In genomic region chr2:23900133-23900926, GRCh38 we compare ENCODE assay signal across 14 cellular contexts.
DNase-seq lines count a peak whose midpoint lies in the region; ATAC-seq and FAIRE-seq lines count a peak whose summit lies in the region.
"Had no signal": no experiment of that assay in that cellular context is flagged by ENCODE, and none has a peak within 500 bp of the region (broad histone marks: within the 10 kb centered on the region; RNA-seq: fewer than 3 reads in every experiment).

No MANE protein-coding gene starts in this region.

- peak; percentile 44 to 63 for ATAC-seq in activated CD4-positive, CD25-positive, alpha-beta regulatory T cell treated with anti-CD3 and anti-CD28 coated beads, Interleukin-2, amount 50 U/mL, for 24 hours
- ATAC-seq: GM23338, left lobe of liver, T-helper 17 cell had no signal

- no peak for FAIRE-seq in urothelium cell line (lab: Jason Lieb, UNC)

- DNase-seq in activated CD4-positive, CD25-positive, alpha-beta regulatory T cell (lab: John Stamatoyannopoulos, UW) = no peak
- peak; percentile 21 for DNase-seq in amniotic epithelial cell (ENCODE audit: low read depth)
- DNase-seq in kidney tubule cell (ENCODE audit: low spot score) = peak; percentile 80
- DNase-seq in urothelium cell line (ENCODE audit: low spot score) = peak; percentile 12
- DNase-seq in NCI-H128 (lab: John Stamatoyannopoulos, UW; ENCODE audit: unreplicated experiment) = no peak
- no peak for DNase-seq in stimulated activated naive CD4-positive, alpha-beta T cell (lab: John Stamatoyannopoulos, UW)
- DNase-seq in NCI-H82 treated with DMSO at 0.1 percent for 48 hours (lab: John Stamatoyannopoulos, UW; ENCODE audit: unreplicated experiment) = no peak
- DNase-seq: activated effector memory CD4-positive, alpha-beta T cell treated with anti-CD3 and anti-CD28 coated beads, Interleukin-2, amount 50 U/mL, for 16 hours; effector memory CD4-positive, alpha-beta T cell; stomach; T-helper 17 cell had no signal

Comparison
In these comparisons a context has a peak if more than half of its experiments do, and no peak if none do; other contexts are left out.
1. DNase-seq: peak in amniotic epithelial cell (single experiment), kidney tubule cell (single experiment) and urothelium cell line (single experiment); none in activated CD4-positive, CD25-positive, alpha-beta regulatory T cell (0 of 4), NCI-H128 (single experiment), stimulated activated naive CD4-positive, alpha-beta T cell (0 of 6) and NCI-H82 treated with DMSO at 0.1 percent for 48 hours (single experiment).